Comparison of ENCODE assay signal across 23 cellular contexts in genomic region chr15:67869700-67870099, GRCh38. TPM values are rescaled to one million over a fixed set of nuclear protein-coding genes. Genes with fewer than 3 reads are reported as not detected.
A peak's percentile ranks its signal among the peaks of the same experiment; 100 is the strongest.
DNase-seq lines count a peak whose midpoint lies in the region; ATAC-seq, FAIRE-seq and TF ChIP-seq lines count a peak whose summit lies in the region.
"Had no signal": no experiment of that assay in that cellular context is flagged by ENCODE, and none has a peak within 500 bp of the region (broad histone marks: within the 10 kb centered on the region; RNA-seq: fewer than 3 reads in every experiment).

No MANE protein-coding gene starts in this region.

- no peaks in the 10 kb centered on the region for H3K27me3 ChIP-seq in lower lobe of right lung (ENCODE audit: low read depth)

- peaks cover 4% of the 10 kb centered on the region for H3K9me3 ChIP-seq in lower lobe of right lung

- no peak for TF ChIP-seq CTCF in lower lobe of right lung (IDR thresholded peaks at IDR 0.05)

- no peak overlapping the region for H3K27ac ChIP-seq in lower lobe of right lung
- H3K27ac ChIP-seq: 22Rv1, A549, C4-2B had no signal

- FAIRE-seq in GM12892 (lab: Jason Lieb, UNC): peak; percentile 71
- FAIRE-seq: D721Med, G401.6, H54, HepG2 had no signal

- peak overlapping the region; percentile 10 for H3K27ac Mint-ChIP-seq in activated CD4-positive, alpha-beta T cell treated with anti-CD3 and anti-CD28 coated beads, Interleukin-2, amount 10 ng/mL, durations not matched to agents 24 days and 14 days
- peak overlapping the region; percentile 59 for H3K27ac Mint-ChIP-seq in activated naive CD4-positive, alpha-beta T cell treated with anti-CD3 and anti-CD28 coated beads, Interleukin-2, amount 50 U/mL, for 24 hours
- H3K27ac Mint-ChIP-seq: CD4-positive, alpha-beta T cell; GM23338; HFFc6; IgD-negative memory B cell had no signal

- no peaks in the 10 kb centered on the region for H3K4me1 ChIP-seq in lower lobe of right lung

- intact Hi-C loops in activated CD4-positive, alpha-beta T cell treated with anti-CD3 and anti-CD28 coated beads, Interleukin-2, amount 10 ng/mL, durations not matched to agents 24 days and 14 days (cut with micrococcal nuclease): no loop called here
- intact Hi-C loops in lower lobe of right lung (cut with DNase I): no loop called here

- TF ChIP-seq POLR2A in GM12892 (IDR thresholded peaks at IDR 0.05; ENCODE audit: low read depth, low read length): no peak

- no peaks in the 10 kb centered on the region for H3K36me3 ChIP-seq in lower lobe of right lung

- no peak for ATAC-seq in lower lobe of right lung
- ATAC-seq: A549, GM23338, HepG2 had no signal

- H3K9me3 Mint-ChIP-seq in activated CD4-positive, alpha-beta T cell treated with anti-CD3 and anti-CD28 coated beads, Interleukin-2, amount 10 ng/mL, durations not matched to agents 24 days and 14 days: peaks cover 20% of the 10 kb centered on the region
- H3K9me3 Mint-ChIP-seq in activated naive CD4-positive, alpha-beta T cell treated with anti-CD3 and anti-CD28 coated beads, Interleukin-2, amount 50 U/mL, for 24 hours: peaks cover 11% of the 10 kb centered on the region

- no peaks in the 10 kb centered on the region for H3K36me3 Mint-ChIP-seq in activated CD4-positive, alpha-beta T cell treated with anti-CD3 and anti-CD28 coated beads, Interleukin-2, amount 10 ng/mL, durations not matched to agents 24 days and 14 days (ENCODE audit: low read depth)
- no peaks in the 10 kb centered on the region for H3K36me3 Mint-ChIP-seq in activated naive CD4-positive, alpha-beta T cell treated with anti-CD3 and anti-CD28 coated beads, Interleukin-2, amount 50 U/mL, for 24 hours
- H3K36me3 Mint-ChIP-seq: IgD-negative memory B cell had no signal

- H3K4me3 ChIP-seq in lower lobe of right lung: no peak overlapping the region
- H3K4me3 ChIP-seq: A549, GM23338 had no signal

- no peaks in the 10 kb centered on the region for H3K4me1 Mint-ChIP-seq in activated CD4-positive, alpha-beta T cell treated with anti-CD3 and anti-CD28 coated beads, Interleukin-2, amount 10 ng/mL, durations not matched to agents 24 days and 14 days
- no peaks in the 10 kb centered on the region for H3K4me1 Mint-ChIP-seq in activated naive CD4-positive, alpha-beta T cell treated with anti-CD3 and anti-CD28 coated beads, Interleukin-2, amount 50 U/mL, for 24 hours

- H3K27me3 Mint-ChIP-seq in activated CD4-positive, alpha-beta T cell treated with anti-CD3 and anti-CD28 coated beads, Interleukin-2, amount 10 ng/mL, durations not matched to agents 24 days and 14 days: peaks cover 46% of the 10 kb centered on the region
- H3K27me3 Mint-ChIP-seq in activated naive CD4-positive, alpha-beta T cell treated with anti-CD3 and anti-CD28 coated beads, Interleukin-2, amount 50 U/mL, for 24 hours: peaks cover 12% of the 10 kb centered on the region

- H3K4me3 Mint-ChIP-seq in activated CD4-positive, alpha-beta T cell treated with anti-CD3 and anti-CD28 coated beads, Interleukin-2, amount 10 ng/mL, durations not matched to agents 24 days and 14 days: no peak overlapping the region
- H3K4me3 Mint-ChIP-seq in activated naive CD4-positive, alpha-beta T cell treated with anti-CD3 and anti-CD28 coated beads, Interleukin-2, amount 50 U/mL, for 24 hours: no peak overlapping the region
- H3K4me3 Mint-ChIP-seq: CD4-positive, alpha-beta T cell; GM23338; HFFc6 had no signal

- DNase-seq in activated CD4-positive, alpha-beta T cell treated with anti-CD3 and anti-CD28 coated beads, Interleukin-2, amount 10 ng/mL, durations not matched to agents 24 days and 14 days: no peak
- DNase-seq in activated CD4-positive, alpha-beta T cell treated with anti-CD3 and anti-CD28 coated beads, Interleukin-2, amount 50 U/mL, for 4 hours: no peak
- DNase-seq in activated naive CD4-positive, alpha-beta T cell (lab: John Stamatoyannopoulos, UW): no peak
- DNase-seq in GM12892 (ENCODE audit: insufficient read length) (no peak), ecto neural progenitor cell (ENCODE audit: low spot score) (peak; percentile 5), lower lobe of right lung (no peak), NCI-H524 treated with DMSO at 0.1 percent for 48 hours (lab: John Stamatoyannopoulos, UW) (no peak)
- DNase-seq: AML-193; Caco-2; CD4-positive, alpha-beta T cell; HCEC 1CT; HFFc6 had no signal

RNA-seq across cellular contexts. Expression of gene RNU6-1, which starts 29.9 kb away (rescaled TPM):
- not detected in 2 replicates for total RNA-seq in activated CD4-positive, alpha-beta T cell treated with anti-CD3 and anti-CD28 coated beads, Interleukin-2, amount 10 ng/mL, durations not matched to agents 24 days and 14 days
- polyA plus RNA-seq in GM12892 (2012; ENCODE audit: missing spikeins): not detected
- total RNA-seq in lower lobe of right lung: not detected
- total RNA-seq: Caco-2; CD4-positive, alpha-beta T cell; GM23338; HFFc6 had no signal
- polyA plus RNA-seq: A549, BJ, GM23338, HepG2, IgD-negative memory B cell had no signal

RNA-seq across cellular contexts. Expression of gene SKOR1, which starts 44.4 kb away (rescaled TPM):
- total RNA-seq in activated CD4-positive, alpha-beta T cell treated with anti-CD3 and anti-CD28 coated beads, Interleukin-2, amount 10 ng/mL, durations not matched to agents 24 days and 14 days: 0.09 and 0.14 TPM in 2 replicates
- not detected for polyA plus RNA-seq in GM12892 (2012; ENCODE audit: missing spikeins)
- total RNA-seq in lower lobe of right lung: 0.41 TPM
- total RNA-seq: Caco-2 had no signal
- polyA plus RNA-seq: GM23338, IgD-negative memory B cell had no signal
